25 cellular contexts compared by ENCODE assay signal in the genomic region with DNA sequence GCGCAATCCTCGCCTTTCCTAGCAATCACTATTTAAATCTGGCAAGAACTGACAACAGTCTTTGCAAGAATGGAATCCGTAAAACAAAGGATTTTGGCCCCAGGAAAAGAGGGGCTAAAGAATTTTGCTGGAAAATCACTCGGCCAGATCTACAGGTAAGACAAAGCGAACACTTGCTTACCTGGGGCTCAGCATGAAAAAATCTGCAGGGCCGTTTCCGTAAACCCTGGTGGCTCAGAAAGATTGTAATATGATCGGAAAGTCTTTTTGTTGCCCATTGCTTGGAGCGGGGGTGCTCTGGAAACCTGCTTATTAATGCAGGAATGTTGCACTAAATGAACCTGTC.
DNase-seq lines count a peak whose midpoint lies in the region.
"Had no signal": no experiment of that assay in that cellular context is flagged by ENCODE, and none has a peak within 500 bp of the region (broad histone marks: within the 10 kb centered on the region; RNA-seq: fewer than 3 reads in every experiment).

No MANE protein-coding gene starts in this region.

- peaks cover 18% of the 10 kb centered on the region for H3K27me3 ChIP-seq in NT2/D1 (ENCODE audit: insufficient read depth, insufficient read length)
- H3K27me3 ChIP-seq: testis had no signal

- DNase-seq in DMS79 treated with DMSO at 0.1 percent for 48 hours (lab: John Stamatoyannopoulos, UW), result peak; percentile 90
- DNase-seq in NCI-H1105 treated with DMSO at 0.1 percent for 48 hours (lab: John Stamatoyannopoulos, UW), result peak; percentile 69
- DNase-seq in NT2/D1 (ENCODE audit: low read depth, low spot score), result peak; percentile 13
- DNase-seq in NCI-H1048 (lab: John Stamatoyannopoulos, UW), result no peak
- DNase-seq in SW 1271 (lab: John Stamatoyannopoulos, UW), result no peak
- DNase-seq in activated T-cell treated with anti-CD3 and anti-CD28 coated beads, Interleukin-2, amount 50 U/mL, for 1 hour, result no peak
- DNase-seq in caudate nucleus (lab: John Stamatoyannopoulos, UW), result no peak
- DNase-seq: activated CD4-positive, alpha-beta T cell treated with anti-CD3 and anti-CD28 coated beads, Interleukin-2, amount 10 ng/mL, durations not matched to agents 24 days and 14 days; activated CD8-positive, alpha-beta memory T cell treated with anti-CD3 and anti-CD28 coated beads for 24 hours; activated T-cell treated with anti-CD3 and anti-CD28 coated beads for 4 hours; AML-193; CD4-positive, alpha-beta T cell; effector CD4-positive, alpha-beta T cell; left ventricle myocardium inferior; mesenchymal stem cell; posterior cingulate gyrus; RPMI8226; SJCRH30; stimulated activated CD4-positive, alpha-beta T cell treated with anti-CD3 and anti-CD28 coated beads, Interleukin-1b, Interleukin-23, amount 100 ng/mL, for 48 hours; T1000; testis had no signal

- no peaks in the 10 kb centered on the region for H3K4me1 ChIP-seq in NT2/D1 (ENCODE audit: insufficient read depth, insufficient read length)
- H3K4me1 ChIP-seq: SJCRH30, testis had no signal

- H3K9ac ChIP-seq in NT2/D1 (ENCODE audit: insufficient read length, low read depth), result no peak overlapping the region

- H3K36me3 ChIP-seq in NT2/D1 (ENCODE audit: insufficient read depth, insufficient read length, low read length), result no peaks in the 10 kb centered on the region
- H3K36me3 ChIP-seq: left ventricle myocardium inferior, neutrophil, right atrium auricular region, SJCRH30 had no signal

- H3K9me3 ChIP-seq in NT2/D1 (ENCODE audit: insufficient read depth, low read length) (no peaks in the 10 kb centered on the region), iPS-18c (ENCODE audit: control insufficient read depth, insufficient read depth, low read length) (no peaks in the 10 kb centered on the region)
- H3K9me3 ChIP-seq: left ventricle myocardium inferior, neutrophil, right atrium auricular region, SJCRH30, testis had no signal

- H3K4me3 ChIP-seq in NT2/D1 (ENCODE audit: insufficient read length, low read depth) (no peak overlapping the region), iPS-18c (ENCODE audit: insufficient read depth, low read depth, low read length) (0 out of 2 replicates have a peak overlapping the region, but pooled peaks have one; percentile 9)
- H3K4me3 ChIP-seq: GM12878, left ventricle myocardium inferior, right atrium auricular region, SJCRH30, testis had no signal

- no peak overlapping the region for H3K27ac ChIP-seq in caudate nucleus (ENCODE audit: low read depth, low read length)
- H3K27ac ChIP-seq: left ventricle myocardium inferior, neutrophil, right atrium auricular region, SJCRH30, testis had no signal

Comparison
In these comparisons a context has a peak if more than half of its experiments do, and no peak if none do; other contexts are left out.
1. DNase-seq: peak in DMS79 treated with DMSO at 0.1 percent for 48 hours (single experiment), NCI-H1105 treated with DMSO at 0.1 percent for 48 hours (single experiment) and NT2/D1 (single experiment); none in NCI-H1048 (single experiment), SW 1271 (0 of 2), activated T-cell treated with anti-CD3 and anti-CD28 coated beads, Interleukin-2, amount 50 U/mL, for 1 hour (single experiment) and caudate nucleus (0 of 61).